ENCODE assay signal across 8 cellular contexts in genomic region chrX:134186362-134187121, GRCh38. TPM values are rescaled to one million over a fixed set of nuclear protein-coding genes. Genes with fewer than 3 reads are reported as not detected.
DNase-seq lines count a peak whose midpoint lies in the region; ATAC-seq, FAIRE-seq and TF ChIP-seq lines count a peak whose summit lies in the region.

No MANE protein-coding gene starts in this region.

- TF ChIP-seq CTCF in H1 (IDR thresholded peaks at IDR 0.05; ENCODE audit: control extremely low read depth in 1 of 3, insufficient read depth in 1 of 3, low read depth in 1 of 3, low read length in 3 of 3): no peak
- no peak for TF ChIP-seq CTCF in heart right ventricle (IDR thresholded peaks at IDR 0.05)

- no peak overlapping the region for H3K4ac ChIP-seq in H1 (replicated peaks; ENCODE audit: insufficient read length, low read depth, low read length)

- H3K14ac ChIP-seq in H1 (ENCODE audit: insufficient read length): no peak overlapping the region

- no peak for TF ChIP-seq EP300 in H1 (IDR thresholded peaks at IDR 0.05; ENCODE audit: borderline replicate concordance in 1 of 2, low read depth in 2 of 2, low read length in 2 of 2)

- CTCF ChIA-PET in H1 (lab: Charles Lee; ENCODE audit: partially characterized antibody): interaction anchor here (0.6 to 1.5 kb wide), 4 partner anchors 9 to 59 kb away, joined by 3 to 5 read pairs (median 4); no protein-coding TSS in a partner anchor

- no peak overlapping the region for H2BK120ac ChIP-seq in H1 (replicated peaks; ENCODE audit: low read depth, low read length)

- H3K56ac ChIP-seq in H1 (replicated peaks; ENCODE audit: insufficient read length, low read depth, low read length): no peak overlapping the region

- H4K5ac ChIP-seq in H1 (ENCODE audit: insufficient read length, low read depth, low read length): no peak overlapping the region

- no peak overlapping the region for H3K27ac ChIP-seq in H1 (ENCODE audit: low read depth, low read length)
- H3K27ac ChIP-seq in heart right ventricle: no peak overlapping the region

- no peak overlapping the region for H2AFZ ChIP-seq in H1 (ENCODE audit: low read length)

- H2AK5ac ChIP-seq in H1 (ENCODE audit: low read depth, low read length): no peak overlapping the region

- no peaks in the 10 kb centered on the region for H3K36me3 ChIP-seq in H1 (ENCODE audit: control insufficient read depth in 2 of 4, insufficient read depth in 4 of 4, low read length in 3 of 4)
- H3K36me3 ChIP-seq in heart right ventricle: no peaks in the 10 kb centered on the region

- no peak overlapping the region for H4K91ac ChIP-seq in H1 (replicated peaks; ENCODE audit: insufficient read length, low read length)

- peak; percentile 36 for FAIRE-seq in H1 (lab: Jason Lieb, UNC)

- no peaks in the 10 kb centered on the region for H3K79me2 ChIP-seq in H1 (ENCODE audit: control insufficient read depth in 1 of 2, insufficient read depth in 2 of 2, low read length in 2 of 2)

- intact Hi-C loops in heart right ventricle (cut with DNase I): no loop called here

- no peaks in the 10 kb centered on the region for H3K79me1 ChIP-seq in H1 (ENCODE audit: low read depth, low read length)

- POLR2A ChIA-PET in H1 (lab: Charles Lee; ENCODE audit: partially characterized antibody): interaction anchor here (0.8 to 2.1 kb wide), 4 partner anchors 10 to 24 kb away, joined by 3 to 11 read pairs (median 4); no protein-coding TSS in a partner anchor

- no peaks in the 10 kb centered on the region; a peak in 1 of 7 replicates for H3K27me3 ChIP-seq in H1 (replicated peaks in 1 of 4; ENCODE audit: control insufficient read depth in 3 of 4, extremely low read depth in 1 of 4, insufficient read depth in 3 of 4, low read length in 3 of 4)
- H3K27me3 ChIP-seq in heart right ventricle: peaks cover 0 to 92% (median 0%) of the 10 kb centered on the region in 7 donors

- no peak overlapping the region for H4K8ac ChIP-seq in H1 (ENCODE audit: extremely low read depth, insufficient read depth, low read length)

- peak; percentile 93 for ATAC-seq in GM18858 (IDR thresholded peaks at IDR 0.05; ENCODE audit: unreplicated experiment)
- peak; percentile 81 for ATAC-seq in HG02981 (IDR thresholded peaks at IDR 0.05; ENCODE audit: unreplicated experiment)
- ATAC-seq in GM19455 (IDR thresholded peaks at IDR 0.05; ENCODE audit: unreplicated experiment): no peak
- no peak for ATAC-seq in heart right ventricle

- H2BK15ac ChIP-seq in H1 (ENCODE audit: low read length): no peak overlapping the region

- H3K4me2 ChIP-seq in H1 (ENCODE audit: insufficient read depth in 1 of 2, low read depth in 2 of 2, low read length in 2 of 2): no peak overlapping the region

- no peak overlapping the region for H3K18ac ChIP-seq in H1 (ENCODE audit: extremely low read depth, low read length)

- no peak overlapping the region for H2BK20ac ChIP-seq in H1 (ENCODE audit: low read length)

- H3K9ac ChIP-seq in H1 (replicated peaks in 1 of 4; ENCODE audit: extremely low read depth in 1 of 4, low read depth in 3 of 4, low read length in 3 of 4): no peak overlapping the region

- 45% methylated on average over 8 of the region's 8 CpGs; no CpG with 5 or more reads in 1 of the 2 experiments for WGBS in H1 (ENCODE audit: extremely low coverage in 1 of 2, insufficient coverage in 1 of 2, insufficient read length in 1 of 2, insufficient replicate concordance in 2 of 2, low coverage in 1 of 2, low lambda C conversion rate in 2 of 2, missing lambda C conversion rate in 1 of 2), 2 experiments
- WGBS in heart right ventricle, 2 donors: 58 to 64% methylated on average over 8 of the region's 8 CpGs

- DNase-seq in T-helper 2 cell: peak in 3 of 5 experiments; percentile 17 to 95 (median 63)
- DNase-seq in H1 (ENCODE audit: low read depth in 1 of 2, low spot score in 2 of 2): no peak
- DNase-seq in cerebellar nuclear complex (lab: John Stamatoyannopoulos, UW): no peak
- no peak for DNase-seq in heart right ventricle
- no peak for DNase-seq in NCI-H526 (lab: John Stamatoyannopoulos, UW)

- no peak for TF ChIP-seq RAD21 in H1 (IDR thresholded peaks at IDR 0.05 in 1 of 2, conservative IDR thresholded peaks at IDR 0.05 in 1 of 2; ENCODE audit: low read depth in 2 of 2, low read length in 2 of 2)

- no peaks in the 10 kb centered on the region for H3K9me3 ChIP-seq in H1 (ENCODE audit: insufficient read depth in 2 of 2, low read depth in 1 of 2, low read length in 1 of 2)
- H3K9me3 ChIP-seq in heart right ventricle: no peaks in the 10 kb centered on the region

- H3K23ac ChIP-seq in H1 (ENCODE audit: insufficient read length): no peak overlapping the region

- H4K20me1 ChIP-seq in H1 (replicated peaks in 1 of 2; ENCODE audit: control insufficient read depth in 1 of 2, insufficient read depth in 2 of 2, low read length in 2 of 2): no peaks in the 10 kb centered on the region

- no peak overlapping the region for H3K4me3 ChIP-seq in H1 (ENCODE audit: extremely low read depth in 1 of 4, insufficient read depth in 2 of 4, low read depth in 3 of 4, low read length in 4 of 4)
- H3K4me3 ChIP-seq in heart right ventricle: no peak overlapping the region

- no peaks in the 10 kb centered on the region for H3K23me2 ChIP-seq in H1 (ENCODE audit: low read depth, low read length)

- no peak overlapping the region for H2BK12ac ChIP-seq in H1 (ENCODE audit: low read depth, low read length)

- no peak for TF ChIP-seq POLR2A in H1 (IDR thresholded peaks at IDR 0.05; ENCODE audit: control extremely low read depth in 1 of 2, low read depth in 2 of 2, low read length in 2 of 2)

- peaks cover 0 to 8% (median 4%) of the 10 kb centered on the region in 4 experiments; a peak in 3 of 7 replicates for H3K4me1 ChIP-seq in H1 (replicated peaks in 1 of 4; ENCODE audit: control insufficient read depth in 3 of 4, insufficient read depth in 4 of 4, low read length in 3 of 4)
- peaks cover 0 to 11% (median 0%) of the 10 kb centered on the region in 9 donors for H3K4me1 ChIP-seq in heart right ventricle

- H2BK5ac ChIP-seq in H1 (ENCODE audit: low read depth, low read length): no peak overlapping the region

TF ChIP-seq in H1, 55 proteins besides CTCF, POLR2A, EP300 and RAD21:
- TF ChIP-seq SIX5 (IDR thresholded peaks at IDR 0.05; ENCODE audit: low read depth, low read length) (no peak), ATF2 (IDR thresholded peaks at IDR 0.05; ENCODE audit: low read length) (no peak), NRF1 (IDR thresholded peaks at IDR 0.05; ENCODE audit: low read depth, low read length) (no peak), MAFK (IDR thresholded peaks at IDR 0.05; ENCODE audit: low read depth, low read length) (no peak), CREB1 (IDR thresholded peaks at IDR 0.05) (no peak), SIRT6 (IDR thresholded peaks at IDR 0.05; ENCODE audit: low read length) (no peak), SRF (IDR thresholded peaks at IDR 0.05; ENCODE audit: low read depth, low read length) (no peak), KDM4A (IDR thresholded peaks at IDR 0.05; ENCODE audit: low read depth, low read length, severe bottlenecking) (no peak), CHD1 (IDR thresholded peaks at IDR 0.05; ENCODE audit: low read depth, low read length) (no peak), BCL11A (IDR thresholded peaks at IDR 0.05; ENCODE audit: low read depth in 2 of 2, low read length in 2 of 2) (no peak), HDAC6 (IDR thresholded peaks at IDR 0.05; ENCODE audit: low read depth, low read length) (no peak), ASH2L (IDR thresholded peaks at IDR 0.05; ENCODE audit: low read length) (no peak), JUN (IDR thresholded peaks at IDR 0.05; ENCODE audit: low read depth, low read length) (no peak), GABPA (IDR thresholded peaks at IDR 0.05; ENCODE audit: borderline replicate concordance, insufficient read depth, low read length) (no peak), ZNF274 (IDR thresholded peaks at IDR 0.05; ENCODE audit: borderline replicate concordance, extremely low read depth, low read length) (no peak), HDAC2 (IDR thresholded peaks at IDR 0.05; ENCODE audit: borderline replicate concordance in 1 of 2, low read depth in 2 of 2, low read length in 2 of 2) (no peak), CEBPB (IDR thresholded peaks at IDR 0.05; ENCODE audit: low read depth, low read length) (no peak), TAF7 (optimal IDR thresholded peaks at IDR 0.05; ENCODE audit: borderline replicate concordance, low read depth, low read length) (no peak), USF2 (IDR thresholded peaks at IDR 0.05; ENCODE audit: low read length) (no peak)
TF ChIP-seq in H1: peak in this region for 0.

RNA-seq across cellular contexts. Expression of gene CCDC160, which starts 50.4 kb away (rescaled TPM):
- 2.4 and 2.6 TPM in 2 replicates for total RNA-seq in H1 (2021; fragmentation: NEBNext Ultra II Directional; extraction: Animal tissue kit (Norgen Biotek cat#: 25700))
- polyA plus RNA-seq in H1 (2011; rRNA removed): 0.46 and 0.92 TPM in 2 replicates
- 1.8 TPM for polyA plus RNA-seq in H1 (2011; cell fraction: cytosol; rRNA removed)
- 0.23 TPM for polyA plus RNA-seq in H1 (2011; cell fraction: nucleus; rRNA removed)
- 1.4 to 3.9 TPM (median 1.8 TPM) in 4 replicates for polyA plus RNA-seq in H1 (2012, experiment 1 of 2)
- 0.14 TPM for polyA plus RNA-seq in H1 (2012, experiment 2 of 2)
- 3.4 TPM for polyA plus RNA-seq in H1 (2013, experiment 1 of 2)
- polyA plus RNA-seq in H1 (2013, experiment 2 of 2): 3.6 TPM
- 0.22 and 0.28 TPM in 2 replicates for polyA minus RNA-seq in H1 (2011; rRNA and poly(A)+ RNA removed)
- 0.88 TPM for polyA minus RNA-seq in H1 (2011; cell fraction: cytosol; rRNA and poly(A)+ RNA removed)
- 1.6 TPM for polyA minus RNA-seq in H1 (2011; cell fraction: nucleus; rRNA and poly(A)+ RNA removed)
- total RNA-seq in heart right ventricle: not detected
- polyA plus RNA-seq in heart right ventricle: not detected

Comparison
In these comparisons a context has a peak if more than half of its experiments do, and no peak if none do; other contexts are left out.
1. ATAC-seq: peak in GM18858 (single experiment) and HG02981 (single experiment); none in GM19455 (single experiment) and heart right ventricle (0 of 8).
2. DNase-seq: peak in T-helper 2 cell (3 of 5); none in H1 (0 of 2), cerebellar nuclear complex (0 of 2), heart right ventricle (0 of 2) and NCI-H526 (0 of 2).